Comparison of ENCODE assay signal across 22 cellular contexts in the genomic region with DNA sequence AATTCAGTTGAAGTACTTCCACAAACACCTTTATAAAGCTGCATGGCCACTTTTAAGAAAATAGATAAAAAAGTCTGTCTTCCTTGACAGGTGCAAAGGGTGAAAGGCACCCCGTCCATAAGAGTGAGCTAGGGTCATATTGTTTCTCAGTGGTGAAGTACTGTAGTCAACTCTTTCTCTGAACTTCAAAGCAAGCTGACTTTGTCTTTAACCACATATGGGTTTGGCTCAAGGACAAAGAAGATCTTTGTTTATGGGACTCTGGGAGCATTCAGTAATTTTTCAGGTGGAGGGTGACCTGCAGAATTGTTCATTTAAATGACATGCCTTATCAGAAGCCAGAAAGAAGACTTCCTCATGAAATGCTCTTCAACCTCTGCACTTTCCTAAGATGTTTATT.
"Had no signal": no experiment of that assay in that cellular context is flagged by ENCODE, and none has a peak within 500 bp of the region (broad histone marks: within the 10 kb centered on the region; RNA-seq: fewer than 3 reads in every experiment).

No MANE protein-coding gene starts in this region.

- H3K27ac ChIP-seq: SJSA1, SK-N-MC had no signal

- H3K27ac Mint-ChIP-seq: T-cell had no signal

- H3K4me3 ChIP-seq: SJSA1, SK-N-MC had no signal

- DNase-seq: Karpas-422, KBM-7, MM.1S, NCI-H1092 treated with DMSO at 0.1 percent for 48 hours, NCI-H1436, NCI-H187, NCI-H2029, NCI-H2081 treated with DMSO at 0.1 percent for 48 hours, NCI-H2171, NCI-H226, NCI-H446, NCI-H510A, NCI-H524 treated with DMSO at 0.1 percent for 48 hours, NCI-H69, NCI-H774, Right ventricle myocardium superior, RPMI8226, SIG-M5, T-cell had no signal

- H3K9me3 Mint-ChIP-seq: T-cell had no signal

- H3K27me3 ChIP-seq: SJSA1 had no signal

- H3K36me3 Mint-ChIP-seq: T-cell had no signal

- H3K4me3 Mint-ChIP-seq: T-cell had no signal

- H3K36me3 ChIP-seq: SJSA1 had no signal

- FAIRE-seq: RCC 7860 had no signal

- ATAC-seq: T-cell had no signal
